ENCODE assay signal across 9 cellular contexts in the genomic region with DNA sequence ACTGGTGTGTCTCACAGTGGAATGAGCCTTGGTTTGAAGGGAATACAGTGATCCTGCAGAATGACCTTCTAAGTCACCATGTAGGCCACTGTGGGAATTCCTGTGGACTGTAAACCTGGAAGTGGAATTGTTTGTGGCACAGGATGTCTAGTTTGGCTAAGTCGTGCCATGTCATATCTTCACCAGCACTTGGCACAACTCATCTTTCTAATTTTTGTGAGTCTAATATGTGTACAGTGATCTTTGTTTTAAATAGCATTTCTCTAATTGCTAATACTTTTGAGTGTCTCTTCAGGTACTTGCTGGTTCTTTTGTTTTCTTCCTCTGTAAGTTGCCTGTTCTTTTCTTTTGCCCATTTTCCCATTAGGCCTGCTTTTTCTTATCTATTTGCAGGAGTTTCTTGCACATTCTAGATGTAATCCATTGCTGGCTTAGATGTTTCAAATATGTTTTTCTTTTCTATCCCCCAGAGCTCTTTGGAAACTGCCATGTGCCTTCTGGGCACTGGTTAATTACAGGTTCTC.
"Had no signal": no experiment of that assay in that cellular context is flagged by ENCODE, and none has a peak within 500 bp of the region (broad histone marks: within the 10 kb centered on the region; RNA-seq: fewer than 3 reads in every experiment).

No MANE protein-coding gene starts in this region.

- H3K27ac ChIP-seq: HL-60, KMS-11 had no signal

- H3K4me2 ChIP-seq: KMS-11 had no signal

- ATAC-seq: HepG2 had no signal

- FAIRE-seq: HepG2, HTR-8/SVneo had no signal

- DNase-seq: IMR-90, Karpas-422, Kasumi-1, KBM-7, KG1 had no signal

- H3K9ac ChIP-seq: KMS-11 had no signal
